In genomic region chr11:78560066-78560597, GRCh38 we compare ENCODE assay signal across 11 cellular contexts. TPM values are rescaled to one million over a fixed set of nuclear protein-coding genes. Genes with fewer than 3 reads are reported as not detected.
A peak's percentile ranks its signal among the peaks of the same experiment; 100 is the strongest.
DNase-seq lines count a peak whose midpoint lies in the region; ATAC-seq and TF ChIP-seq lines count a peak whose summit lies in the region.
"Had no signal": no experiment of that assay in that cellular context is flagged by ENCODE, and none has a peak within 500 bp of the region (broad histone marks: within the 10 kb centered on the region; RNA-seq: fewer than 3 reads in every experiment).

No MANE protein-coding gene starts in this region.

- H3K79me2 ChIP-seq in DND-41 (ENCODE audit: insufficient read depth, low read length), result peaks cover 61% of the 10 kb centered on the region

- TF ChIP-seq EP300 in ovary (IDR thresholded peaks at IDR 0.05), result no peak

- peak overlapping the region; percentile 51 for H3K4me2 ChIP-seq in DND-41 (ENCODE audit: insufficient read depth, low read length)

- H3K27ac ChIP-seq in DND-41 (ENCODE audit: low read length) (peak overlapping the region; percentile 79), lower lobe of right lung (peak overlapping the region; percentile 67), ovary (peak overlapping the region in 1 of 2 donors; percentile 75)

- no peak overlapping the region for H3K4me3 Mint-ChIP-seq in progenitor cell of endocrine pancreas (ENCODE audit: low read depth)

- H3K27me3 ChIP-seq in DND-41 (ENCODE audit: insufficient read depth, low read length, poor library complexity) (no peaks in the 10 kb centered on the region), lower lobe of right lung (ENCODE audit: low read depth) (no peaks in the 10 kb centered on the region), ovary (no peaks in the 10 kb centered on the region)

- peaks cover 53% of the 10 kb centered on the region for H3K4me1 ChIP-seq in DND-41 (ENCODE audit: insufficient read depth, low read length)
- H3K4me1 ChIP-seq in lower lobe of right lung, result peaks cover 42% of the 10 kb centered on the region
- peaks cover 13% of the 10 kb centered on the region for H3K4me1 ChIP-seq in ovary (ENCODE audit: insufficient read depth)

- no peaks in the 10 kb centered on the region for H4K20me1 ChIP-seq in DND-41 (ENCODE audit: insufficient read depth, low read length)

- no peak for ATAC-seq in DND-41 (ENCODE audit: insufficient read depth, low read depth)
- ATAC-seq in GM19463 (IDR thresholded peaks at IDR 0.05; ENCODE audit: unreplicated experiment), result peak; percentile 71
- ATAC-seq in lower lobe of right lung, result no peak
- ATAC-seq in HG02970 (IDR thresholded peaks at IDR 0.05; ENCODE audit: low FRiP score, unreplicated experiment), result no peak

- no peak overlapping the region for H3K4me3 ChIP-seq in DND-41 (ENCODE audit: low read depth in 1 of 2, low read length in 2 of 2)
- H3K4me3 ChIP-seq in lower lobe of right lung, result no peak overlapping the region
- no peak overlapping the region for H3K4me3 ChIP-seq in ovary

- intact Hi-C loops in lower lobe of right lung (cut with DNase I) (loop anchor here (10.0 kb wide), 1 partner anchor 145 kb away; the partner anchor contains the start of gene GAB2), ovary (cut with DNase I) (loop anchor here in 3 of 4 donors (5.0 to 10.0 kb wide), 4 partner anchors 135 to 413 kb away; partner anchors contain the start of gene GAB2 (in 1 of the 3))

- DNase-seq in DND-41, result no peak
- peak; percentile 83 for DNase-seq in NCI-H146 treated with DMSO at 0.1 percent for 48 hours (lab: John Stamatoyannopoulos, UW; ENCODE audit: unreplicated experiment)
- DNase-seq in lower lobe of right lung, result no peak
- no peak for DNase-seq in progenitor cell of endocrine pancreas (ENCODE audit: low spot score, unreplicated experiment)
- no peak for DNase-seq in COLO829 (ENCODE audit: low spot score)
- no peak for DNase-seq in ovary
- DNase-seq: activated naive CD4-positive, alpha-beta T cell treated with anti-CD3 and anti-CD28 coated beads, Interleukin-2, amount 50 U/mL, for 16 hours; kidney; NCI-H446 had no signal

- H3K4me1 Mint-ChIP-seq in progenitor cell of endocrine pancreas (ENCODE audit: low read depth), result peaks cover 20% of the 10 kb centered on the region

- peaks cover 25% of the 10 kb centered on the region for H3K36me3 Mint-ChIP-seq in progenitor cell of endocrine pancreas (ENCODE audit: insufficient read depth)

- no peaks in the 10 kb centered on the region for H3K9me3 Mint-ChIP-seq in progenitor cell of endocrine pancreas (ENCODE audit: low read depth)

- TF ChIP-seq CTCF in DND-41 (IDR thresholded peaks at IDR 0.05; ENCODE audit: borderline replicate concordance, extremely low read depth, low read length, poor library complexity, severe bottlenecking) (no peak), lower lobe of right lung (IDR thresholded peaks at IDR 0.05) (no peak), progenitor cell of endocrine pancreas (IDR thresholded peaks at IDR 0.05; ENCODE audit: unreplicated experiment) (no peak), ovary (IDR thresholded peaks at IDR 0.05) (no peak)

- no peak overlapping the region for H3K27ac Mint-ChIP-seq in progenitor cell of endocrine pancreas

- peak overlapping the region; percentile 24; the same call in 1 of the 2 replicates for H2AFZ ChIP-seq in DND-41 (ENCODE audit: low read depth, low read length)

- no peaks in the 10 kb centered on the region for H3K9me3 ChIP-seq in DND-41 (ENCODE audit: insufficient read depth, low read length, severe bottlenecking)
- no peaks in the 10 kb centered on the region for H3K9me3 ChIP-seq in lower lobe of right lung
- no peaks in the 10 kb centered on the region for H3K9me3 ChIP-seq in ovary

- WGBS in ovary, 3 donors, result 38 to 61% (median 48%) methylated on average over 4 of the region's 4 CpGs

- TF ChIP-seq POLR2A in ovary (IDR thresholded peaks at IDR 0.05), result no peak

- H3K27me3 Mint-ChIP-seq in progenitor cell of endocrine pancreas, result no peaks in the 10 kb centered on the region

- peak overlapping the region; percentile 47 for H3K9ac ChIP-seq in DND-41 (ENCODE audit: low read depth, low read length)

- H3K36me3 ChIP-seq in DND-41 (ENCODE audit: insufficient read depth, low read length) (peaks cover 59% of the 10 kb centered on the region), lower lobe of right lung (peaks cover 4% of the 10 kb centered on the region), ovary (no peaks in the 10 kb centered on the region)

RNA-seq across cellular contexts. Expression of gene NARS2, which starts 14.5 kb away (rescaled TPM):
- total RNA-seq in lower lobe of right lung (15.6 TPM), progenitor cell of endocrine pancreas (24.7 and 28.6 TPM in 2 replicates), ovary (10 to 100 TPM; 13.2 to 24.5 (median 17.3) TPM)
- polyA plus RNA-seq in ovary, result 10 to 100 TPM; 14.0 to 15.4 TPM
